In the genomic region with DNA sequence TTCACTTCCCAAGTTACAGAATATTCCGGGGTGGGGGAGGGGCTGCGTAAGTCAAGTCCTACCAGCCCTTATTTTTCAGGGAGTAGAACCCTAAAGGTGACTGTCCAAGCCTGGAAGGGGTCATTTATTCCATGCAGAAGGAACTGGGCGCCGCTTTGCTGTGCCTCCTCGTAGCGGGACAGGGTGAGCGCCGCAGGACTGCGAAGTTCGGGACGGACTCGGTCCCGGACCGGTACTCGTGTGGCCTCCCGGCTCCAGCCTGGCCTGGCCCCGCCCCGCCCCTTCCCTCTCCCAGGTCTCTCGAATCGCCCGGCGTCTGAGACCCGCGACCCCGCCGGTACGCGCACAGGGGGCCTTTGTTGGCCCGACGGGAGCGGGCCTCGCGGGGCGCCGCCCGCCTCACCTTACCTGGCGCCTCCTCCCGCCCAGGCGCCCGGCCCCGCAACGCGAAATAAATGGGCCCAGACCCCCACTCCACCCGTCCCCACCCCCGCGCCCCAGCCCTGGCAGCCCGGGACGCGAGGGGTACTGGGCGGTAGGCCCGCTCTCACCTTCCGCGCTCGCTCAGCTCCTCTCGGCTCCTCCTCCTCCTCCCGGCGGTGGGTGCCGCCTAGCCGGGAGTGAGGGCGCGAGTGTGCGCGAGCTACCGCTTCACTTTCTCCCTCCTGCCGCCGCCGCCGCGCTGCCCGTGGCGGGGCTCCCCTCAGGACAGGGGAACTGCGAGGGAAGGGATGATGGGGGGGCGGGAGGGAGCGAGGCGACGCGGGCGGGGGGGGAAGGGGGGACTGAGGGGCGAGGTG, we compare ENCODE assay signal across 8 cellular contexts. TPM values are rescaled to one million over a fixed set of nuclear protein-coding genes. Genes with fewer than 3 reads are reported as not detected.
A peak's percentile ranks its signal among the peaks of the same experiment; 100 is the strongest.
DNase-seq lines count a peak whose midpoint lies in the region; ATAC-seq and TF ChIP-seq lines count a peak whose summit lies in the region.

No MANE protein-coding gene starts in this region.

- peaks cover 40% of the 10 kb centered on the region for H3K79me2 ChIP-seq in MM.1S (ENCODE audit: low read length)

- CTCF ChIA-PET in activated CD4-positive, alpha-beta memory T cell treated with anti-CD3 and anti-CD28 coated beads, Interleukin-2, amount 10 ng/mL, durations not matched to agents 7 days and 5 days (lab: Charles Lee): interaction anchor here (1.7 kb wide), 1 partner anchor 61 kb away, joined by 4 read pairs; no protein-coding TSS in a partner anchor

- H3K27me3 Mint-ChIP-seq in activated CD4-positive, alpha-beta memory T cell treated with anti-CD3 and anti-CD28 coated beads, Interleukin-2, amount 10 ng/mL, durations not matched to agents 7 days and 5 days: peaks cover 48% of the 10 kb centered on the region

- POLR2A ChIA-PET in activated CD4-positive, alpha-beta memory T cell treated with anti-CD3 and anti-CD28 coated beads, Interleukin-2, amount 10 ng/mL, durations not matched to agents 7 days and 5 days (lab: Charles Lee): interaction anchor here (0.7 kb wide), 2 partner anchors 16 to 61 kb away, joined by 3 to 4 read pairs; no protein-coding TSS in a partner anchor

- H3K27ac ChIP-seq in MM.1S (ENCODE audit: low read length) (peak overlapping the region; percentile 33; the same call in 1 of the 2 replicates), mesodermal cell (ENCODE audit: low read depth, low read length, severe bottlenecking) (peak overlapping the region; percentile 69)
- peak overlapping the region; percentile 32 for H3K27ac ChIP-seq in effector memory CD4-positive, alpha-beta T cell (ENCODE audit: insufficient read depth, low read length, poor library complexity, severe bottlenecking)

- H3K4me3 Mint-ChIP-seq in activated CD4-positive, alpha-beta memory T cell treated with anti-CD3 and anti-CD28 coated beads, Interleukin-2, amount 10 ng/mL, durations not matched to agents 7 days and 5 days: peak overlapping the region; percentile 70

- peaks cover 17% of the 10 kb centered on the region for H3K4me1 Mint-ChIP-seq in activated CD4-positive, alpha-beta memory T cell treated with anti-CD3 and anti-CD28 coated beads, Interleukin-2, amount 10 ng/mL, durations not matched to agents 7 days and 5 days

- TF ChIP-seq CTCF in MM.1S (IDR thresholded peaks at IDR 0.05; ENCODE audit: low read length): no peak

- H3K4me1 ChIP-seq in MM.1S (ENCODE audit: low read length): peaks cover 45% of the 10 kb centered on the region
- peaks cover 5% of the 10 kb centered on the region for H3K4me1 ChIP-seq in effector memory CD4-positive, alpha-beta T cell (ENCODE audit: control insufficient read depth, insufficient read depth, low read length, poor library complexity, severe bottlenecking)
- peaks cover 14% of the 10 kb centered on the region for H3K4me1 ChIP-seq in mesodermal cell (ENCODE audit: control insufficient read depth, insufficient read depth, low read length, poor library complexity, severe bottlenecking)

- no peaks in the 10 kb centered on the region for H4K20me1 ChIP-seq in MM.1S (ENCODE audit: insufficient read depth, low read length)

- H3K4me3 ChIP-seq in MM.1S (ENCODE audit: low read length) (peak overlapping the region; percentile 70), mesodermal cell (ENCODE audit: extremely low read depth, insufficient read depth, low read length, poor library complexity, severe bottlenecking) (peak overlapping the region; percentile 86)
- peak overlapping the region; percentile 53 for H3K4me3 ChIP-seq in effector memory CD4-positive, alpha-beta T cell (ENCODE audit: insufficient read depth, low read depth, low read length, poor library complexity, severe bottlenecking)

- no peaks in the 10 kb centered on the region for H3K9me2 ChIP-seq in MM.1S (replicated peaks; ENCODE audit: insufficient read depth, low read length)

- peak overlapping the region; percentile 83 for H3K4me2 ChIP-seq in MM.1S (ENCODE audit: low read depth, low read length)

- no peaks in the 10 kb centered on the region for H3K36me3 ChIP-seq in MM.1S (replicated peaks; ENCODE audit: insufficient read depth, low read length)
- H3K36me3 ChIP-seq in effector memory CD4-positive, alpha-beta T cell (ENCODE audit: control insufficient read depth, insufficient read depth, low read length): no peaks in the 10 kb centered on the region
- H3K36me3 ChIP-seq in mesodermal cell (ENCODE audit: control insufficient read depth, insufficient read depth, low read length): no peaks in the 10 kb centered on the region

- H3K9me3 Mint-ChIP-seq in activated CD4-positive, alpha-beta memory T cell treated with anti-CD3 and anti-CD28 coated beads, Interleukin-2, amount 10 ng/mL, durations not matched to agents 7 days and 5 days: no peaks in the 10 kb centered on the region

- ATAC-seq in GM21360 (IDR thresholded peaks at IDR 0.05; ENCODE audit: unreplicated experiment): peak; percentile 35
- no peak for ATAC-seq in HG02938 (IDR thresholded peaks at IDR 0.05; ENCODE audit: unreplicated experiment)

- no peaks in the 10 kb centered on the region for H3K36me3 Mint-ChIP-seq in activated CD4-positive, alpha-beta memory T cell treated with anti-CD3 and anti-CD28 coated beads, Interleukin-2, amount 10 ng/mL, durations not matched to agents 7 days and 5 days (ENCODE audit: low read depth)

- no peaks in the 10 kb centered on the region for H3K27me3 ChIP-seq in MM.1S (replicated peaks; ENCODE audit: insufficient read depth, low read length)
- H3K27me3 ChIP-seq in effector memory CD4-positive, alpha-beta T cell (replicated peaks; ENCODE audit: control insufficient read depth, insufficient read depth, low read length, poor library complexity, severe bottlenecking): no peaks in the 10 kb centered on the region

- WGBS in mesodermal cell (ENCODE audit: insufficient coverage in 2 of 2), 2 experiments: 1% methylated on average over 34 to 38 of the region's 79 CpGs

- peak overlapping the region; percentile 86 for H2AFZ ChIP-seq in MM.1S (ENCODE audit: low read length)

- DNase-seq in COR-L47 (lab: John Stamatoyannopoulos, UW) (peak; percentile 44), MM.1S (peak; percentile 68)
- DNase-seq in activated CD4-positive, alpha-beta memory T cell treated with anti-CD3 and anti-CD28 coated beads, Interleukin-2, amount 10 ng/mL, durations not matched to agents 7 days and 5 days: peak; percentile 53
- peak; percentile 12 to 25 (median 23) for DNase-seq in effector memory CD4-positive, alpha-beta T cell
- DNase-seq in stimulated activated CD8-positive, alpha-beta memory T cell treated with anti-CD3 and anti-CD28 coated beads, Interleukin-2, amount 100 ng/mL, for 1 hour (ENCODE audit: low read depth in 2 of 2): peak; percentile 21 to 26

- H3K27ac Mint-ChIP-seq in activated CD4-positive, alpha-beta memory T cell treated with anti-CD3 and anti-CD28 coated beads, Interleukin-2, amount 10 ng/mL, durations not matched to agents 7 days and 5 days: no peak overlapping the region

- peaks cover 39% of the 10 kb centered on the region for H3F3A ChIP-seq in MM.1S (ENCODE audit: insufficient read depth, low read length)

- peak overlapping the region; percentile 77 for H3K9ac ChIP-seq in MM.1S (ENCODE audit: low read length)

- H3K9me3 ChIP-seq in MM.1S (replicated peaks; ENCODE audit: insufficient read depth, low read length) (no peaks in the 10 kb centered on the region), mesodermal cell (ENCODE audit: control insufficient read depth, low read length) (no peaks in the 10 kb centered on the region)
- H3K9me3 ChIP-seq in effector memory CD4-positive, alpha-beta T cell (ENCODE audit: control insufficient read depth, low read length): no peaks in the 10 kb centered on the region

RNA-seq across cellular contexts. Expression of a gene that starts 0.7 kb away (rescaled TPM):
- 10 to 100 TPM; 47.1 to 48.2 TPM for total RNA-seq in activated CD4-positive, alpha-beta memory T cell treated with anti-CD3 and anti-CD28 coated beads, Interleukin-2, amount 10 ng/mL, durations not matched to agents 7 days and 5 days
- 42.9 TPM for polyA plus RNA-seq in mesodermal cell (2013, experiment 1 of 2)
- polyA plus RNA-seq in mesodermal cell (2013, experiment 2 of 2): 37.6 TPM
